ENCODE assay signal across 8 cellular contexts in genomic region chr17:42537156-42537805, GRCh38. TPM values are rescaled to one million over a fixed set of nuclear protein-coding genes. Genes with fewer than 3 reads are reported as not detected.
DNase-seq lines count a peak whose midpoint lies in the region; FAIRE-seq and TF ChIP-seq lines count a peak whose summit lies in the region.

No MANE protein-coding gene starts in this region.

- H3F3A ChIP-seq in neural cell (ENCODE audit: insufficient read depth, low read length, poor library complexity, severe bottlenecking) = no peaks in the 10 kb centered on the region

- H3K27me3 ChIP-seq in BLaER1 (no peaks in the 10 kb centered on the region), OCI-LY3 (ENCODE audit: low read depth, low read length) (no peaks in the 10 kb centered on the region), endothelial cell of umbilical vein (ENCODE audit: control insufficient read depth in 2 of 2, insufficient read depth in 2 of 2, low read length in 2 of 2) (no peaks in the 10 kb centered on the region), neural cell (ENCODE audit: insufficient read depth, low read depth, low read length) (no peaks in the 10 kb centered on the region)

- H3K9me2 ChIP-seq in neural cell (ENCODE audit: insufficient read depth, low read length) = no peaks in the 10 kb centered on the region

- dilution Hi-C loops in endothelial cell of umbilical vein (cut with MboI; ENCODE audit: extremely low pct_ligation_motif_present, low sequenced_read_pairs) = no loop called here

- POLR2A ChIA-PET in endothelial cell of umbilical vein (lab: Charles Lee) = interaction anchor here (1.1 kb wide), 1 partner anchor 114 kb away, joined by 4 read pairs; the partner anchor contains the start of gene CAVIN1

- H4K20me1 ChIP-seq in BLaER1 (peaks cover 13% of the 10 kb centered on the region), OCI-LY3 (ENCODE audit: insufficient read depth, low read length) (peaks cover 13% of the 10 kb centered on the region; the same call in 1 of the 2 replicates), endothelial cell of umbilical vein (replicated peaks; ENCODE audit: control insufficient read depth, extremely low read depth, insufficient read depth, low read length) (no peaks in the 10 kb centered on the region), neural cell (ENCODE audit: insufficient read depth) (no peaks in the 10 kb centered on the region)

- intact Hi-C loops in endothelial cell of umbilical vein (cut with micrococcal nuclease) = loop anchor here (2.0 kb wide), 1 partner anchor 18 kb away; no protein-coding TSS in a partner anchor

- H3K4me2 ChIP-seq in BLaER1 (peak overlapping the region; percentile 95), OCI-LY3 (ENCODE audit: low read length) (peak overlapping the region; percentile 97), endothelial cell of umbilical vein (ENCODE audit: insufficient read depth, low read length) (peak overlapping the region; percentile 79), neural cell (ENCODE audit: low read length) (peak overlapping the region; percentile 59)

- DNase-seq in endothelial cell of umbilical vein (ENCODE audit: low read depth, low spot score) (no peak), NCI-H1436 treated with DMSO at 0.1 percent for 48 hours (lab: John Stamatoyannopoulos, UW) (no peak), NOMO-1 treated with dmso at 0.1 percent for 144 hours (lab: John Stamatoyannopoulos, UW; ENCODE audit: unreplicated experiment) (no peak), NCI-H1048 (lab: John Stamatoyannopoulos, UW) (no peak), NCI-H510A treated with DMSO at 0.1 percent for 48 hours (lab: John Stamatoyannopoulos, UW) (no peak)

- TF ChIP-seq CTCF in OCI-LY3 (IDR thresholded peaks at IDR 0.05; ENCODE audit: low read depth, low read length) (no peak), endothelial cell of umbilical vein (IDR thresholded peaks at IDR 0.05; ENCODE audit: extremely low read depth in 1 of 2, insufficient read depth in 1 of 2, low read depth in 1 of 2, low read length in 2 of 2) (no peak), neural cell (IDR thresholded peaks at IDR 0.05; ENCODE audit: poor library complexity, severe bottlenecking) (no peak)

- no peaks in the 10 kb centered on the region for H3K9me1 ChIP-seq in endothelial cell of umbilical vein (replicated peaks; ENCODE audit: control insufficient read depth, extremely low read depth, insufficient read depth, low read length)

- H3K9me3 ChIP-seq in BLaER1 = no peaks in the 10 kb centered on the region
- H3K9me3 ChIP-seq in OCI-LY3 (ENCODE audit: insufficient read depth, low read length) = no peaks in the 10 kb centered on the region
- no peaks in the 10 kb centered on the region for H3K9me3 ChIP-seq in endothelial cell of umbilical vein (replicated peaks; ENCODE audit: control insufficient read depth, insufficient read depth, low read length)
- H3K9me3 ChIP-seq in neural cell (ENCODE audit: low read length) = no peaks in the 10 kb centered on the region

- BruUV-seq in endothelial cell of umbilical vein (replicated peaks; lab: Mats Ljungman, UMichigan) = no TSS peak

- H3K79me2 ChIP-seq in OCI-LY3 (ENCODE audit: low read length) = peaks cover 23% of the 10 kb centered on the region
- peaks cover 4% of the 10 kb centered on the region for H3K79me2 ChIP-seq in endothelial cell of umbilical vein (ENCODE audit: control insufficient read depth, insufficient read depth, low read length)
- H3K79me2 ChIP-seq in neural cell (replicated peaks; ENCODE audit: insufficient read depth, low read length) = no peaks in the 10 kb centered on the region

- CTCF ChIA-PET in endothelial cell of umbilical vein (lab: Charles Lee) = interaction anchor here (1.8 to 3.1 kb wide), 3 partner anchors 10 to 20 kb away, joined by 11 to 14 read pairs (median 12); no protein-coding TSS in a partner anchor

- FAIRE-seq in endothelial cell of umbilical vein (lab: Jason Lieb, UNC) = no peak

- peaks cover 36% of the 10 kb centered on the region for H3K4me1 ChIP-seq in BLaER1
- H3K4me1 ChIP-seq in OCI-LY3 (ENCODE audit: low read length) = peaks cover 24% of the 10 kb centered on the region
- H3K4me1 ChIP-seq in endothelial cell of umbilical vein (ENCODE audit: control insufficient read depth, extremely low read depth, insufficient read depth, low read length) = peaks cover 23% of the 10 kb centered on the region

- H2AFZ ChIP-seq in OCI-LY3 (ENCODE audit: low read depth, low read length) (no peak overlapping the region), endothelial cell of umbilical vein (ENCODE audit: low read depth, low read length) (no peak overlapping the region), neural cell (ENCODE audit: low read depth, low read length) (peak overlapping the region; percentile 40)

- TF ChIP-seq EP300 in neural cell (conservative IDR thresholded peaks at IDR 0.05; ENCODE audit: poor library complexity, severe bottlenecking) = no peak

- H3K9ac ChIP-seq in BLaER1 = peak overlapping the region; percentile 87
- peak overlapping the region; percentile 93 for H3K9ac ChIP-seq in OCI-LY3 (ENCODE audit: low read length)
- peak overlapping the region; percentile 80 for H3K9ac ChIP-seq in endothelial cell of umbilical vein (replicated peaks; ENCODE audit: extremely low read depth, insufficient read depth, low read length)
- peak overlapping the region; percentile 68 for H3K9ac ChIP-seq in neural cell (ENCODE audit: low read length)

- no peak for TF ChIP-seq RAD21 in neural cell (conservative IDR thresholded peaks at IDR 0.05)

- peak overlapping the region; percentile 87 for H3K27ac ChIP-seq in BLaER1
- peak overlapping the region; percentile 53 for H3K27ac ChIP-seq in OCI-LY3 (ENCODE audit: low read length)
- H3K27ac ChIP-seq in endothelial cell of umbilical vein (ENCODE audit: insufficient read depth, low read depth, low read length) = no peak overlapping the region
- no peak overlapping the region for H3K27ac ChIP-seq in neural cell (ENCODE audit: low read length)

- H3K4me3 ChIP-seq in BLaER1 = peak overlapping the region; percentile 89
- peak overlapping the region; percentile 84 for H3K4me3 ChIP-seq in OCI-LY3 (ENCODE audit: low read length)
- peak overlapping the region in 2 of 3 experiments; percentile 49 to 80 for H3K4me3 ChIP-seq in endothelial cell of umbilical vein (replicated peaks in 1 of 3; ENCODE audit: insufficient read depth in 1 of 3, low read depth in 1 of 3, low read length in 3 of 3)
- H3K4me3 ChIP-seq in neural cell (ENCODE audit: low read length) = peak overlapping the region; percentile 81

- H3K36me3 ChIP-seq in BLaER1 (peaks cover 40% of the 10 kb centered on the region), OCI-LY3 (replicated peaks; ENCODE audit: low read depth, low read length) (peaks cover 26% of the 10 kb centered on the region), endothelial cell of umbilical vein (ENCODE audit: control insufficient read depth in 2 of 2, extremely low read depth in 1 of 2, insufficient read depth in 2 of 2, low read length in 2 of 2) (peaks cover 0 to 5% of the 10 kb centered on the region in 2 experiments), neural cell (ENCODE audit: insufficient read depth, low read length) (no peaks in the 10 kb centered on the region)

- no peak for TF ChIP-seq POLR2A in endothelial cell of umbilical vein (IDR thresholded peaks at IDR 0.05; ENCODE audit: low read depth, low read length)

RNA-seq across cellular contexts. Expression of gene NAGLU, which starts 1.2 kb away (rescaled TPM):
- total RNA-seq in endothelial cell of umbilical vein = 40.2 and 50.2 TPM in 2 replicates
- 54.2 and 66.8 TPM in 2 replicates for polyA plus RNA-seq in endothelial cell of umbilical vein
- 22.6 and 31.6 TPM in 2 replicates for polyA plus RNA-seq in endothelial cell of umbilical vein (2011; cell fraction: cytosol; rRNA removed)
- polyA plus RNA-seq in endothelial cell of umbilical vein (2011; cell fraction: nucleus; rRNA removed) = 70.4 and 73.2 TPM in 2 replicates
- 23.1 and 31.3 TPM in 2 replicates for polyA plus RNA-seq in endothelial cell of umbilical vein (2012)
- 21.5 and 21.8 TPM in 2 replicates for polyA minus RNA-seq in endothelial cell of umbilical vein
- polyA minus RNA-seq in endothelial cell of umbilical vein (2011; cell fraction: cytosol; rRNA and poly(A)+ RNA removed) = 7.8 TPM
- 22.9 and 30.1 TPM in 2 replicates for polyA minus RNA-seq in endothelial cell of umbilical vein (2011; cell fraction: nucleus; rRNA and poly(A)+ RNA removed)
- 12.1 and 17.1 TPM in 2 replicates for polyA plus RNA-seq in neural cell
- 7.6 and 8.5 TPM in 2 replicates for polyA minus RNA-seq in neural cell

RNA-seq across cellular contexts. Expression of gene HSD17B1, which starts 15.4 kb away (rescaled TPM):
- 0.62 and 1.0 TPM in 2 replicates for total RNA-seq in endothelial cell of umbilical vein
- 0.22 and 0.41 TPM in 2 replicates for polyA plus RNA-seq in endothelial cell of umbilical vein
- polyA plus RNA-seq in endothelial cell of umbilical vein (2011; cell fraction: cytosol; rRNA removed) = 0.05 and 0.20 TPM in 2 replicates
- polyA plus RNA-seq in endothelial cell of umbilical vein (2011; cell fraction: nucleus; rRNA removed) = 0.59 and 0.63 TPM in 2 replicates
- 1.0 and 1.2 TPM in 2 replicates for polyA plus RNA-seq in endothelial cell of umbilical vein (2012)
- 0.17 and 0.19 TPM in 2 replicates for polyA minus RNA-seq in endothelial cell of umbilical vein
- 1.0 TPM for polyA minus RNA-seq in endothelial cell of umbilical vein (2011; cell fraction: cytosol; rRNA and poly(A)+ RNA removed)
- polyA minus RNA-seq in endothelial cell of umbilical vein (2011; cell fraction: nucleus; rRNA and poly(A)+ RNA removed) = 0.43 and 0.77 TPM in 2 replicates
- polyA plus RNA-seq in neural cell = 1.0 and 2.1 TPM in 2 replicates
- 1.4 and 1.7 TPM in 2 replicates for polyA minus RNA-seq in neural cell

RNA-seq across cellular contexts. Expression of gene COASY, which starts 24.7 kb away (rescaled TPM):
- total RNA-seq in endothelial cell of umbilical vein = 69.2 and 77.7 TPM in 2 replicates
- 39.6 and 52.6 TPM in 2 replicates for polyA plus RNA-seq in endothelial cell of umbilical vein
- polyA plus RNA-seq in endothelial cell of umbilical vein (2011; cell fraction: cytosol; rRNA removed) = 36.3 and 42.7 TPM in 2 replicates
- 78.2 and 90.7 TPM in 2 replicates for polyA plus RNA-seq in endothelial cell of umbilical vein (2011; cell fraction: nucleus; rRNA removed)
- 63.2 and 68.4 TPM in 2 replicates for polyA plus RNA-seq in endothelial cell of umbilical vein (2012)
- polyA minus RNA-seq in endothelial cell of umbilical vein = 26.1 and 32.6 TPM in 2 replicates
- 56.5 TPM for polyA minus RNA-seq in endothelial cell of umbilical vein (2011; cell fraction: cytosol; rRNA and poly(A)+ RNA removed)
- 21.0 and 25.9 TPM in 2 replicates for polyA minus RNA-seq in endothelial cell of umbilical vein (2011; cell fraction: nucleus; rRNA and poly(A)+ RNA removed)
- 8.2 and 10.1 TPM in 2 replicates for polyA plus RNA-seq in neural cell
- polyA minus RNA-seq in neural cell = 4.6 and 5.4 TPM in 2 replicates

RNA-seq across cellular contexts. Expression of gene MLX, which starts 29.6 kb away (rescaled TPM):
- total RNA-seq in endothelial cell of umbilical vein = 40.3 and 40.9 TPM in 2 replicates
- polyA plus RNA-seq in endothelial cell of umbilical vein (41.1 and 42.7 TPM in 2 replicates), neural cell (35.7 and 47.2 TPM in 2 replicates)
- polyA plus RNA-seq in endothelial cell of umbilical vein (2011; cell fraction: cytosol; rRNA removed) = 35.7 and 37.7 TPM in 2 replicates
- 56.9 and 63.0 TPM in 2 replicates for polyA plus RNA-seq in endothelial cell of umbilical vein (2011; cell fraction: nucleus; rRNA removed)
- 37.4 and 41.4 TPM in 2 replicates for polyA plus RNA-seq in endothelial cell of umbilical vein (2012)
- polyA minus RNA-seq in endothelial cell of umbilical vein (40.5 and 41.3 TPM in 2 replicates), neural cell (41.1 and 45.0 TPM in 2 replicates)
- polyA minus RNA-seq in endothelial cell of umbilical vein (2011; cell fraction: cytosol; rRNA and poly(A)+ RNA removed) = 22.4 TPM
- polyA minus RNA-seq in endothelial cell of umbilical vein (2011; cell fraction: nucleus; rRNA and poly(A)+ RNA removed) = 13.4 and 18.8 TPM in 2 replicates

RNA-seq across cellular contexts. Expression of gene PSMC3IP, which starts 40.2 kb away (rescaled TPM):
- 19.3 and 20.8 TPM in 2 replicates for total RNA-seq in endothelial cell of umbilical vein
- 5.5 and 5.9 TPM in 2 replicates for polyA plus RNA-seq in endothelial cell of umbilical vein
- polyA plus RNA-seq in endothelial cell of umbilical vein (2011; cell fraction: cytosol; rRNA removed) = 9.0 and 10.6 TPM in 2 replicates
- 20.8 and 34.7 TPM in 2 replicates for polyA plus RNA-seq in endothelial cell of umbilical vein (2011; cell fraction: nucleus; rRNA removed)
- polyA plus RNA-seq in endothelial cell of umbilical vein (2012) = 6.3 and 10.9 TPM in 2 replicates
- 4.9 and 5.2 TPM in 2 replicates for polyA minus RNA-seq in endothelial cell of umbilical vein
- polyA minus RNA-seq in endothelial cell of umbilical vein (2011; cell fraction: cytosol; rRNA and poly(A)+ RNA removed) = 14.0 TPM
- polyA minus RNA-seq in endothelial cell of umbilical vein (2011; cell fraction: nucleus; rRNA and poly(A)+ RNA removed) = 7.5 and 9.7 TPM in 2 replicates
- polyA plus RNA-seq in neural cell = 22.5 and 36.2 TPM in 2 replicates
- 6.3 and 8.0 TPM in 2 replicates for polyA minus RNA-seq in neural cell

Comparison
In these comparisons a context has a peak if more than half of its experiments do, and no peak if none do; other contexts are left out.
1. H3K27ac ChIP-seq: peak in BLaER1 (single experiment) and OCI-LY3 (single experiment); none in endothelial cell of umbilical vein (single experiment) and neural cell (single experiment).
2. Peak in every context shown above with its lines, with median percentiles within 50 percentile points of each other: H3K4me2 ChIP-seq, H3K4me3 ChIP-seq and H3K9ac ChIP-seq.